In the genomic region with DNA sequence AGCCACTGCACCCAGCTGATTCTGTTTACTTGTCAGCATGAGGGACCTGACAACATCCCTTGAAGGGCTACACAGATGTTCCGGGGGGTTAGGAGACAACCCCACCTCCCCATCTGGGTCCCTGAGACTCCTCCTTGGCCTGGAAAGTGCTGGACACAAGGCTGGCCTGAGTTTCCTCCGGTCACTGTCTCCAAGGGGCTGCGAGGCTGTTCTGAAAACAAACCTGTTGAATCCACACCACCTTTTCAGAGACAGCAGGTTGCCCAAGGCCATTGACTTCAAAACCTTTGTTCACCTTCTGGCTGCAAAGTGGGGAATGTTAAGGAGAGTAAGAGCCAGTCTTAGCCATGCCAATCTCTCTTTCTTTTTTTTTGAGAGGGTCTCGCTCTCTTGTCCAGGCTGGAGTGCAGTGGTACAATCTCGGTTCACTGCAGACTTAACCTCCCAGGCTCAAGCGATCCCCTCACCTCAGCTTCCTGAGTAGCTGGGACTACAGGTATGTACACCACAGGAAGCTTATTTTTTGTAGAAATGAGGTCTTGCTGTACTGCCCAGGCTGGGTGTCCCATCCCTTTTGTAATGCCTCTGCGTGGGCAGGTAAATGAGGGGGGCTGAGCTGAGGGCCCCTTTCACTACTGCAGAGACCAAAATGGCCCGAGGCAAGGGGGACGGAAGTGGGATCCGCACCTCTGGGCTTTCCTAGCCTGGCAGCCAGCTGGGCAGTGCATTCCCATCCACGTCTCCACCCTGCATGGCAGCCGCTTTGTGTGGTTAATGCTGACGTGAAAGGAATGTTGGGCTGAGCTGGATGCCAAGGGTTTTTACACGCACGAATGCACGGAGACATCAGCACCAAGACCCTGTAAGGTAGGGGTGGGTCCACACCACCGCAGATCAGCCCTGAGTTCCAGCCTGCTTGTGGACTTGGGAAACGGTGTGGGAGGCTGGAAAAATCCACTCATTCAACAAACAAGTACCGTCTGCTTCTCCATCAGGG, we compare ENCODE assay signal across 1 cellular context.
TF ChIP-seq lines count a peak whose summit lies in the region.

No MANE protein-coding gene starts in this region.

TF ChIP-seq in IMR-90, 13 proteins besides CTCF, POLR2A, EP300 and RAD21:
- TF ChIP-seq MXI1 (IDR thresholded peaks at IDR 0.05; ENCODE audit: borderline replicate concordance, low read depth, low read length) = no peak
- TF ChIP-seq FOS (IDR thresholded peaks at IDR 0.05; ENCODE audit: low read depth, low read length) = no peak
- no peak for TF ChIP-seq RFX5 (IDR thresholded peaks at IDR 0.05; ENCODE audit: low read depth, low read length)
- TF ChIP-seq, protein P1, sequence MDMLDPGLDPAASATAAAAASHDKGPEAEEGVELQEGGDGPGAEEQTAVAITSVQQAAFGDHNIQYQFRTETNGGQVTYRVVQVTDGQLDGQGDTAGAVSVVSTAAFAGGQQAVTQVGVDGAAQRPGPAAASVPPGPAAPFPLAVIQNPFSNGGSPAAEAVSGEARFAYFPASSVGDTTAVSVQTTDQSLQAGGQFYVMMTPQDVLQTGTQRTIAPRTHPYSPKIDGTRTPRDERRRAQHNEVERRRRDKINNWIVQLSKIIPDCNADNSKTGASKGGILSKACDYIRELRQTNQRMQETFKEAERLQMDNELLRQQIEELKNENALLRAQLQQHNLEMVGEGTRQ (IDR thresholded peaks at IDR 0.05; ENCODE audit: low read depth, low read length) = no peak
- TF ChIP-seq, protein P2, sequence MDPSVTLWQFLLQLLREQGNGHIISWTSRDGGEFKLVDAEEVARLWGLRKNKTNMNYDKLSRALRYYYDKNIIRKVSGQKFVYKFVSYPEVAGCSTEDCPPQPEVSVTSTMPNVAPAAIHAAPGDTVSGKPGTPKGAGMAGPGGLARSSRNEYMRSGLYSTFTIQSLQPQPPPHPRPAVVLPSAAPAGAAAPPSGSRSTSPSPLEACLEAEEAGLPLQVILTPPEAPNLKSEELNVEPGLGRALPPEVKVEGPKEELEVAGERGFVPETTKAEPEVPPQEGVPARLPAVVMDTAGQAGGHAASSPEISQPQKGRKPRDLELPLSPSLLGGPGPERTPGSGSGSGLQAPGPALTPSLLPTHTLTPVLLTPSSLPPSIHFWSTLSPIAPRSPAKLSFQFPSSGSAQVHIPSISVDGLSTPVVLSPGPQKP (IDR thresholded peaks at IDR 0.05; ENCODE audit: borderline replicate concordance, low read depth, low read length) = no peak
- no peak for TF ChIP-seq SMC3 (IDR thresholded peaks at IDR 0.05; ENCODE audit: low read depth, low read length)
- TF ChIP-seq MAZ (IDR thresholded peaks at IDR 0.05; ENCODE audit: borderline replicate concordance, low read depth, low read length) = no peak
- TF ChIP-seq MAFK (IDR thresholded peaks at IDR 0.05; ENCODE audit: low read depth, low read length) = no peak
- no peak for TF ChIP-seq CEBPB (IDR thresholded peaks at IDR 0.05; ENCODE audit: low read depth, low read length)
- TF ChIP-seq RCOR1 (IDR thresholded peaks at IDR 0.05; ENCODE audit: insufficient replicate concordance, low read length) = no peak
- no peak for TF ChIP-seq BHLHE40 (IDR thresholded peaks at IDR 0.05; ENCODE audit: low read depth, low read length)
- no peak for TF ChIP-seq CHD1 (IDR thresholded peaks at IDR 0.05; ENCODE audit: low read depth, low read length)
- TF ChIP-seq NFE2L2 (IDR thresholded peaks at IDR 0.05; ENCODE audit: low read depth, low read length) = no peak
TF ChIP-seq in IMR-90: peak in this region for 0.
